Comparison of ENCODE assay signal across 10 cellular contexts in genomic region chr1:229148041-229148671, GRCh38.
A peak's percentile ranks its signal among the peaks of the same experiment; 100 is the strongest.
DNase-seq lines count a peak whose midpoint lies in the region; ATAC-seq, FAIRE-seq and TF ChIP-seq lines count a peak whose summit lies in the region.
"Had no signal": no experiment of that assay in that cellular context is flagged by ENCODE, and none has a peak within 500 bp of the region (broad histone marks: within the 10 kb centered on the region; RNA-seq: fewer than 3 reads in every experiment).

No MANE protein-coding gene starts in this region.

- H3K27ac ChIP-seq in small intestine (ENCODE audit: low read depth in 1 of 2, low read length in 1 of 2) (peak overlapping the region in 1 of 2 donors; percentile 50), left lung (no peak overlapping the region)

- DNase-seq in NCI-H1048 (lab: John Stamatoyannopoulos, UW) (peak; percentile 32), NCI-H748 treated with DMSO at 0.1 percent for 48 hours (lab: John Stamatoyannopoulos, UW) (peak; percentile 35), Right ventricle myocardium superior (peak; percentile 57), small intestine (peak; percentile 80), left lung (no peak), inferior parietal cortex (ENCODE audit: extremely low spot score) (no peak)
- no peak for DNase-seq in activated T-cell treated with anti-CD3 and anti-CD28 coated beads, Interleukin-2, amount 50 U/mL, for 1 hour
- DNase-seq: activated T-cell treated with anti-CD3 and anti-CD28 coated beads, Interleukin-2, amount 50 U/mL, for 48 hours; stimulated activated CD4-positive, alpha-beta T cell treated with anti-CD3 and anti-CD28 coated beads, Interleukin-4, amount 100 ng/mL, for 4 hours had no signal

- no peaks in the 10 kb centered on the region for H3K9me3 ChIP-seq in small intestine (ENCODE audit: control insufficient read depth, low read depth)
- H3K9me3 ChIP-seq in left lung: no peaks in the 10 kb centered on the region

- H3K27me3 ChIP-seq in small intestine (ENCODE audit: control insufficient read depth in 2 of 2, insufficient read depth in 2 of 2, low read length in 2 of 2) (peaks cover 0 to 2% of the 10 kb centered on the region in 2 donors), left lung (peaks cover 2 to 26% of the 10 kb centered on the region in 2 donors)

- FAIRE-seq in small intestine (lab: Jason Lieb, UNC): no peak

- H3K36me3 ChIP-seq in small intestine (ENCODE audit: control insufficient read depth in 2 of 2, insufficient read depth in 2 of 2, low read length in 2 of 2) (no peaks in the 10 kb centered on the region), left lung (no peaks in the 10 kb centered on the region)

- ATAC-seq in Right ventricle myocardium superior (ENCODE audit: poor library complexity) (peak; percentile 76), left lung (no peak), GM18858 (IDR thresholded peaks at IDR 0.05; ENCODE audit: unreplicated experiment) (no peak)

- WGBS in small intestine, 3 donors: 12 to 39% (median 25%) methylated on average over 13 of the region's 13 CpGs

- H3K4me3 ChIP-seq in small intestine (ENCODE audit: low read depth in 1 of 2, low read length in 2 of 2) (no peak overlapping the region), left lung (no peak overlapping the region)

- TF ChIP-seq CTCF in left lung (IDR thresholded peaks at IDR 0.05): no peak

- intact Hi-C loops in Right ventricle myocardium superior (cut with DNase I) (no loop called here), left lung (cut with DNase I) (no loop called here)

- H3K4me1 ChIP-seq in small intestine (ENCODE audit: control insufficient read depth in 2 of 2, insufficient read depth in 1 of 2, low read depth in 1 of 2, low read length in 1 of 2) (no peaks in the 10 kb centered on the region), left lung (no peaks in the 10 kb centered on the region)

Comparison
In these comparisons a context has a peak if more than half of its experiments do, and no peak if none do; other contexts are left out.
1. DNase-seq: peak in NCI-H1048 (single experiment), NCI-H748 treated with DMSO at 0.1 percent for 48 hours (single experiment), Right ventricle myocardium superior (single experiment) and small intestine (single experiment); none in activated T-cell treated with anti-CD3 and anti-CD28 coated beads, Interleukin-2, amount 50 U/mL, for 1 hour (single experiment), left lung (0 of 2) and inferior parietal cortex (single experiment).